Comparison of ENCODE assay signal across 1 cellular context in the genomic region with DNA sequence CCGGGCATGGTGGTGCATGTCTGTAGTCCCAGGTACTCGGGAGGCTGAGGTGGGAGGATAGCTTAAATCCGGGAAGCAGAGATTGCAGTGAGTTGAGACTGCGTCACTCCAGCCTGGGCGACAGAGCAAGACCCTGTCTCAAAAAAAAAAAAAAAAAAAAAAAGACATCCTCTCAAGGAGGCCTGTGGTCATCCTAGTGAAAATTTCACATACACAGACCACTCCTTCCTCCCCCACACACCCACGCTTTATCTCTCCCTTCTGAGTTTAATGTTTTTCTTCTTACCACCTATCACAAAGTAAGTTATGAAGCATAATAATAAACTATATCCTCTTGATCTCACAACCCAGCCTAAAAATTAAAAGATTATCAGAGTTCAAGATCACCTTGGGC.
TF ChIP-seq lines count a peak whose summit lies in the region.

No MANE protein-coding gene starts in this region.

TF ChIP-seq in HepG2, 621 proteins besides CTCF, POLR2A, EP300 and RAD21:
- TF ChIP-seq ETS1 (CRISPR knock-in tag; IDR thresholded peaks at IDR 0.05), result no peak
- TF ChIP-seq PRMT3 (CRISPR knock-in tag; IDR thresholded peaks at IDR 0.05; ENCODE audit: borderline replicate concordance, low read depth), result no peak
- TF ChIP-seq ZNF609 (CRISPR knock-in tag; IDR thresholded peaks at IDR 0.05; ENCODE audit: borderline replicate concordance), result no peak
- TF ChIP-seq, protein P1, sequence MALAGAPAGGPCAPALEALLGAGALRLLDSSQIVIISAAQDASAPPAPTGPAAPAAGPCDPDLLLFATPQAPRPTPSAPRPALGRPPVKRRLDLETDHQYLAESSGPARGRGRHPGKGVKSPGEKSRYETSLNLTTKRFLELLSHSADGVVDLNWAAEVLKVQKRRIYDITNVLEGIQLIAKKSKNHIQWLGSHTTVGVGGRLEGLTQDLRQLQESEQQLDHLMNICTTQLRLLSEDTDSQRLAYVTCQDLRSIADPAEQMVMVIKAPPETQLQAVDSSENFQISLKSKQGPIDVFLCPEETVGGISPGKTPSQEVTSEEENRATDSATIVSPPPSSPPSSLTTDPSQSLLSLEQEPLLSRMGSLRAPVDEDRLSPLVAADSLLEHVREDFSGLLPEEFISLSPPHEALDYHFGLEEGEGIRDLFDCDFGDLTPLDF (CRISPR knock-in tag; IDR thresholded peaks at IDR 0.05), result no peak
